2 cellular contexts compared by ENCODE assay signal in the genomic region with DNA sequence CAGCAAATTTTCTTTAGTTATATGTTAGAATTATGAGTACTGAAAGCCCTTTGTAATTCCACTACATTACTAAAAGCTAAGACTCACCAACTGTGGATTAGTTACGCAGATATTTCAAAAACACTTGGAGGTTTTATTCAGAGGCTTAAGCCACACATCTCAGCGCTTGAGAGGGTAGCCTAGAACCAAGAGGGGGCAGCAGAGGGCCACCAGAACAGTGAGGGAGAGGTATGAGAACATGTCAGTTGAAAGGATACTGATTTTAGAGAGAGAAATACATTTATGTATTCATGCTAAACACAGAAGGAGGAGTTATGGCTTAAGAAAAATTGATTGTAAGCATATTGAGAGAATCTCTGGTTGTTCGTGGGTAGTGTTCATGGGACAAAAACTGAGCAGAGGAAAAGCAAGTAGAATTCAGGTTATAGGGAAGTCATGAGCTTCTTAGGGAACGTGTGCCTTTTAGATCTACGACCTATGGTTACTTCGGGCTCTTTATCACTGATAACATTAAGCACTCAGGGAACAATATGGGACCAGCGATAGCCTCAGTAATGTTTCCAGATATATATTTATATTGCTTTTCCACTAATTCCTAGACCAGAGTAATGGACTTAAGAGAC.
TF ChIP-seq lines count a peak whose summit lies in the region.

No MANE protein-coding gene starts in this region.

TF ChIP-seq in IMR-90, 13 proteins besides CTCF, POLR2A, EP300 and RAD21 (continued from another document):
- TF ChIP-seq, protein P1, sequence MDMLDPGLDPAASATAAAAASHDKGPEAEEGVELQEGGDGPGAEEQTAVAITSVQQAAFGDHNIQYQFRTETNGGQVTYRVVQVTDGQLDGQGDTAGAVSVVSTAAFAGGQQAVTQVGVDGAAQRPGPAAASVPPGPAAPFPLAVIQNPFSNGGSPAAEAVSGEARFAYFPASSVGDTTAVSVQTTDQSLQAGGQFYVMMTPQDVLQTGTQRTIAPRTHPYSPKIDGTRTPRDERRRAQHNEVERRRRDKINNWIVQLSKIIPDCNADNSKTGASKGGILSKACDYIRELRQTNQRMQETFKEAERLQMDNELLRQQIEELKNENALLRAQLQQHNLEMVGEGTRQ (IDR thresholded peaks at IDR 0.05; ENCODE audit: low read depth, low read length) = no peak
- TF ChIP-seq CEBPB (IDR thresholded peaks at IDR 0.05; ENCODE audit: low read depth, low read length) = no peak

TF ChIP-seq in neural cell, 6 proteins besides CTCF, POLR2A, EP300 and RAD21:
- TF ChIP-seq, protein P2, sequence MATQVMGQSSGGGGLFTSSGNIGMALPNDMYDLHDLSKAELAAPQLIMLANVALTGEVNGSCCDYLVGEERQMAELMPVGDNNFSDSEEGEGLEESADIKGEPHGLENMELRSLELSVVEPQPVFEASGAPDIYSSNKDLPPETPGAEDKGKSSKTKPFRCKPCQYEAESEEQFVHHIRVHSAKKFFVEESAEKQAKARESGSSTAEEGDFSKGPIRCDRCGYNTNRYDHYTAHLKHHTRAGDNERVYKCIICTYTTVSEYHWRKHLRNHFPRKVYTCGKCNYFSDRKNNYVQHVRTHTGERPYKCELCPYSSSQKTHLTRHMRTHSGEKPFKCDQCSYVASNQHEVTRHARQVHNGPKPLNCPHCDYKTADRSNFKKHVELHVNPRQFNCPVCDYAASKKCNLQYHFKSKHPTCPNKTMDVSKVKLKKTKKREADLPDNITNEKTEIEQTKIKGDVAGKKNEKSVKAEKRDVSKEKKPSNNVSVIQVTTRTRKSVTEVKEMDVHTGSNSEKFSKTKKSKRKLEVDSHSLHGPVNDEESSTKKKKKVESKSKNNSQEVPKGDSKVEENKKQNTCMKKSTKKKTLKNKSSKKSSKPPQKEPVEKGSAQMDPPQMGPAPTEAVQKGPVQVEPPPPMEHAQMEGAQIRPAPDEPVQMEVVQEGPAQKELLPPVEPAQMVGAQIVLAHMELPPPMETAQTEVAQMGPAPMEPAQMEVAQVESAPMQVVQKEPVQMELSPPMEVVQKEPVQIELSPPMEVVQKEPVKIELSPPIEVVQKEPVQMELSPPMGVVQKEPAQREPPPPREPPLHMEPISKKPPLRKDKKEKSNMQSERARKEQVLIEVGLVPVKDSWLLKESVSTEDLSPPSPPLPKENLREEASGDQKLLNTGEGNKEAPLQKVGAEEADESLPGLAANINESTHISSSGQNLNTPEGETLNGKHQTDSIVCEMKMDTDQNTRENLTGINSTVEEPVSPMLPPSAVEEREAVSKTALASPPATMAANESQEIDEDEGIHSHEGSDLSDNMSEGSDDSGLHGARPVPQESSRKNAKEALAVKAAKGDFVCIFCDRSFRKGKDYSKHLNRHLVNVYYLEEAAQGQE (IDR thresholded peaks at IDR 0.05; ENCODE audit: borderline replicate concordance) = no peak
- peak; percentile 67 for TF ChIP-seq SMC3 (conservative IDR thresholded peaks at IDR 0.05; ENCODE audit: poor library complexity)
